Comparison of ENCODE assay signal across 18 cellular contexts in genomic region chr5:154607746-154608145, GRCh38.
DNase-seq lines count a peak whose midpoint lies in the region; ATAC-seq and TF ChIP-seq lines count a peak whose summit lies in the region.
"Had no signal": no experiment of that assay in that cellular context is flagged by ENCODE, and none has a peak within 500 bp of the region (broad histone marks: within the 10 kb centered on the region; RNA-seq: fewer than 3 reads in every experiment).

No MANE protein-coding gene starts in this region.

- POLR2A ChIA-PET in SK-N-SH (lab: Yijun Ruan, JAX), result interaction anchor here (1.0 to 1.4 kb wide), 2 partner anchors 82 to 85 kb away, joined by 3 to 6 read pairs; no protein-coding TSS in a partner anchor

- H4K91ac ChIP-seq in trophoblast cell (ENCODE audit: low read depth, low read length), result peak overlapping the region; percentile 99

- H3K9ac ChIP-seq in trophoblast cell (ENCODE audit: low read length) (no peak overlapping the region), SK-N-SH (no peak overlapping the region)
- H3K9ac ChIP-seq: BLaER1 had no signal

- H3K4me1 ChIP-seq in cardiac muscle cell (ENCODE audit: low read depth) (peaks cover 23% of the 10 kb centered on the region), right cardiac atrium (ENCODE audit: control insufficient read depth, insufficient read depth, low read length) (no peaks in the 10 kb centered on the region), SJSA1 (replicated peaks) (peaks cover 65% of the 10 kb centered on the region), mesodermal cell (ENCODE audit: control insufficient read depth, insufficient read depth, low read length, poor library complexity, severe bottlenecking) (peaks cover 68% of the 10 kb centered on the region), trophoblast cell (ENCODE audit: control insufficient read depth in 1 of 2, insufficient read depth in 2 of 2, low read length in 2 of 2) (peaks cover 53 to 63% of the 10 kb centered on the region in 2 experiments), SK-N-SH (ENCODE audit: control insufficient read depth in 1 of 2, insufficient read depth in 2 of 2, low read depth in 1 of 2, low read length in 1 of 2) (peaks cover 5 to 58% of the 10 kb centered on the region in 2 experiments; a peak in 2 of 4 replicates)

- H3K4me3 ChIP-seq in cardiac muscle cell, result no peak overlapping the region
- H3K4me3 ChIP-seq in right cardiac atrium (ENCODE audit: low read length), result no peak overlapping the region
- H3K4me3 ChIP-seq in SJSA1, result no peak overlapping the region
- no peak overlapping the region for H3K4me3 ChIP-seq in mesodermal cell (ENCODE audit: extremely low read depth, insufficient read depth, low read length, poor library complexity, severe bottlenecking)
- H3K4me3 ChIP-seq in trophoblast cell (ENCODE audit: low read depth, low read length), result no peak overlapping the region
- H3K4me3 ChIP-seq in SK-N-SH (ENCODE audit: low read depth in 2 of 2, low read length in 1 of 2), result no peak overlapping the region
- H3K4me3 ChIP-seq: A549, BLaER1 had no signal

- H2BK5ac ChIP-seq in trophoblast cell (ENCODE audit: low read depth, low read length, poor library complexity), result peak overlapping the region; percentile 98

- TF ChIP-seq CTCF in cardiac muscle cell (IDR thresholded peaks at IDR 0.05; ENCODE audit: low read depth, low read length), result no peak
- no peak for TF ChIP-seq CTCF in SK-N-SH (IDR thresholded peaks at IDR 0.05)

- H3K79me2 ChIP-seq in trophoblast cell (ENCODE audit: control insufficient read depth, insufficient read depth, low read length, poor library complexity) (peaks cover 18% of the 10 kb centered on the region), SK-N-SH (ENCODE audit: insufficient read depth) (no peaks in the 10 kb centered on the region)

- peak overlapping the region; percentile 54 for H3K18ac ChIP-seq in trophoblast cell (ENCODE audit: low read length)

- no peak overlapping the region for H4K12ac ChIP-seq in trophoblast cell (ENCODE audit: low read depth, low read length)

- peak overlapping the region; percentile 17 for H3K4me2 ChIP-seq in trophoblast cell (ENCODE audit: low read length)
- no peak overlapping the region for H3K4me2 ChIP-seq in SK-N-SH
- H3K4me2 ChIP-seq: A549, BLaER1 had no signal

- no peak overlapping the region for H3K23ac ChIP-seq in trophoblast cell (ENCODE audit: low read length)

- peak overlapping the region; percentile 99 for H2BK120ac ChIP-seq in trophoblast cell (ENCODE audit: insufficient read depth, low read length, poor library complexity)

- peak overlapping the region; percentile 66 for H4K8ac ChIP-seq in trophoblast cell (ENCODE audit: low read depth, low read length)

- no peak for TF ChIP-seq EP300 in SK-N-SH (IDR thresholded peaks at IDR 0.05; ENCODE audit: borderline replicate concordance in 1 of 2, low read depth in 1 of 2, low read length in 1 of 2)

- H3K27ac ChIP-seq in cardiac muscle cell, result peak overlapping the region; percentile 66
- H3K27ac ChIP-seq in right cardiac atrium (ENCODE audit: low read length), result no peak overlapping the region
- no peak overlapping the region for H3K27ac ChIP-seq in SJSA1
- peak overlapping the region; percentile 72 for H3K27ac ChIP-seq in mesodermal cell (ENCODE audit: low read depth, low read length, severe bottlenecking)
- H3K27ac ChIP-seq in trophoblast cell (ENCODE audit: low read depth, low read length), result peak overlapping the region; percentile 97
- peak overlapping the region in 1 of 2 experiments; percentile 62; a peak in 2 of 4 replicates for H3K27ac ChIP-seq in SK-N-SH (ENCODE audit: low read depth in 2 of 2, low read length in 1 of 2)
- H3K27ac ChIP-seq: 22Rv1, A549, BLaER1 had no signal

- no peaks in the 10 kb centered on the region for H4K20me1 ChIP-seq in SK-N-SH (ENCODE audit: insufficient read depth)

- H3K9me3 ChIP-seq in cardiac muscle cell (ENCODE audit: low read depth), result no peaks in the 10 kb centered on the region
- H3K9me3 ChIP-seq in right cardiac atrium (ENCODE audit: control insufficient read depth, low read length), result no peaks in the 10 kb centered on the region
- no peaks in the 10 kb centered on the region; the same call in 1 of the 2 replicates for H3K9me3 ChIP-seq in SJSA1 (replicated peaks)
- H3K9me3 ChIP-seq in mesodermal cell (ENCODE audit: control insufficient read depth, low read length), result no peaks in the 10 kb centered on the region
- peaks cover 2% of the 10 kb centered on the region for H3K9me3 ChIP-seq in trophoblast cell (ENCODE audit: insufficient read depth, low read depth, low read length)
- H3K9me3 ChIP-seq in SK-N-SH, result no peaks in the 10 kb centered on the region
- H3K9me3 ChIP-seq: A549, BLaER1 had no signal

- H3F3A ChIP-seq in SK-N-SH (replicated peaks; ENCODE audit: insufficient read depth), result no peaks in the 10 kb centered on the region

- CTCF ChIA-PET in SK-N-SH (lab: Yijun Ruan, JAX), result interaction anchor here (0.6 to 10.9 kb wide), 11 partner anchors 32 to 410 kb away, joined by 3 to 179 read pairs (median 18); no protein-coding TSS in a partner anchor

- H3K36me3 ChIP-seq in cardiac muscle cell (no peaks in the 10 kb centered on the region), SJSA1 (no peaks in the 10 kb centered on the region), mesodermal cell (ENCODE audit: control insufficient read depth, insufficient read depth, low read length) (no peaks in the 10 kb centered on the region), trophoblast cell (ENCODE audit: control insufficient read depth in 1 of 2, insufficient read depth in 2 of 2, low read length in 2 of 2) (no peaks in the 10 kb centered on the region), SK-N-SH (replicated peaks in 1 of 2; ENCODE audit: control insufficient read depth in 1 of 2, insufficient read depth in 2 of 2, low read length in 1 of 2) (no peaks in the 10 kb centered on the region)
- H3K36me3 ChIP-seq: BLaER1 had no signal

- H3K9me2 ChIP-seq in SK-N-SH, result no peaks in the 10 kb centered on the region

- H2AFZ ChIP-seq in trophoblast cell (ENCODE audit: insufficient read depth, low read length, poor library complexity), result no peak overlapping the region
- H2AFZ ChIP-seq in SK-N-SH (ENCODE audit: low read depth), result no peak overlapping the region

- peak overlapping the region; percentile 94 for H2BK12ac ChIP-seq in trophoblast cell (ENCODE audit: low read length)

- no peak for ATAC-seq in right cardiac atrium
- no peak for ATAC-seq in HG03521 (IDR thresholded peaks at IDR 0.05; ENCODE audit: unreplicated experiment)
- ATAC-seq: A549, HCT116 had no signal

- DNase-seq in cardiac muscle cell (ENCODE audit: low read depth in 1 of 2, low spot score in 1 of 2) (no peak), right cardiac atrium (no peak), SJSA1 (ENCODE audit: low read depth in 1 of 2, low spot score in 2 of 2) (peak; percentile 70 to 81), trophoblast cell (peak in 1 of 2 donors; percentile 29), DMS79 (lab: John Stamatoyannopoulos, UW) (no peak), SK-N-SH (no peak)
- DNase-seq: AML-193; CD4-positive, alpha-beta memory T cell; DMS153; DND-41; GDM1; KG1 had no signal

- peaks cover 70% of the 10 kb centered on the region for H3K79me1 ChIP-seq in trophoblast cell (ENCODE audit: low read length)

- no peak for TF ChIP-seq RAD21 in SK-N-SH (IDR thresholded peaks at IDR 0.05; ENCODE audit: low read length)

- WGBS in right cardiac atrium, result 95% methylated on average over 4 of the region's 4 CpGs
- WGBS in mesodermal cell (ENCODE audit: insufficient coverage in 2 of 2), 2 experiments, result 79 to 90% methylated on average over 2 of the region's 4 CpGs
- no CpG with 5 or more reads among the region's 4 CpGs for WGBS in trophoblast cell (ENCODE audit: extremely low coverage, insufficient coverage, insufficient read length)
- whole genome bisulfite sequencing in SK-N-SH (ENCODE audit: low lambda C conversion rate), result 89% methylated on average over 4 of the region's 4 CpGs

- H3K14ac ChIP-seq in trophoblast cell (ENCODE audit: low read length), result peak overlapping the region; percentile 81

- H3K27me3 ChIP-seq in cardiac muscle cell, result peaks cover 24% of the 10 kb centered on the region
- H3K27me3 ChIP-seq in right cardiac atrium (ENCODE audit: control insufficient read depth, insufficient read depth), result no peaks in the 10 kb centered on the region
- H3K27me3 ChIP-seq in SJSA1 (replicated peaks), result peaks cover 24% of the 10 kb centered on the region
- no peaks in the 10 kb centered on the region for H3K27me3 ChIP-seq in trophoblast cell (ENCODE audit: insufficient read depth, low read length)
- H3K27me3 ChIP-seq in SK-N-SH (ENCODE audit: insufficient read depth), result no peaks in the 10 kb centered on the region; the same call in 1 of the 2 replicates

- H3K4ac ChIP-seq in trophoblast cell (ENCODE audit: low read depth, low read length), result peak overlapping the region; percentile 95

- intact Hi-C loops in right cardiac atrium (cut with DNase I), result loop anchor here (2.0 to 5.0 kb wide), 3 partner anchors 135 to 140 kb away; no protein-coding TSS in a partner anchor

- peak overlapping the region; percentile 71 for H2AK5ac ChIP-seq in trophoblast cell (ENCODE audit: low read length)

TF ChIP-seq in SK-N-SH, 30 proteins besides CTCF, POLR2A, EP300 and RAD21 (continues in another document):
- no peak for TF ChIP-seq FOXM1 (IDR thresholded peaks at IDR 0.05; ENCODE audit: low read depth)
- TF ChIP-seq FOXJ3 (CRISPR knock-in tag; IDR thresholded peaks at IDR 0.05), result no peak
- no peak for TF ChIP-seq YY1 (IDR thresholded peaks at IDR 0.05; ENCODE audit: low read depth)
- TF ChIP-seq TCF12 (IDR thresholded peaks at IDR 0.05), result no peak
- no peak for TF ChIP-seq USF1 (IDR thresholded peaks at IDR 0.05; ENCODE audit: borderline replicate concordance, low read depth)
- TF ChIP-seq RFX5 (IDR thresholded peaks at IDR 0.05; ENCODE audit: low read length), result no peak
- TF ChIP-seq GATA2 (CRISPR knock-in tag; IDR thresholded peaks at IDR 0.05), result no peak

Comparison
In these comparisons a context has a peak if more than half of its experiments do, and no peak if none do; other contexts are left out.
1. H3K27ac ChIP-seq: peak in cardiac muscle cell (single experiment), mesodermal cell (single experiment) and trophoblast cell (single experiment); none in right cardiac atrium (single experiment) and SJSA1 (single experiment).
2. DNase-seq: peak in SJSA1 (2 of 2); none in cardiac muscle cell (0 of 2), right cardiac atrium (0 of 3), DMS79 (single experiment) and SK-N-SH (single experiment).